ENCODE assay signal across 1 cellular context in the genomic region with DNA sequence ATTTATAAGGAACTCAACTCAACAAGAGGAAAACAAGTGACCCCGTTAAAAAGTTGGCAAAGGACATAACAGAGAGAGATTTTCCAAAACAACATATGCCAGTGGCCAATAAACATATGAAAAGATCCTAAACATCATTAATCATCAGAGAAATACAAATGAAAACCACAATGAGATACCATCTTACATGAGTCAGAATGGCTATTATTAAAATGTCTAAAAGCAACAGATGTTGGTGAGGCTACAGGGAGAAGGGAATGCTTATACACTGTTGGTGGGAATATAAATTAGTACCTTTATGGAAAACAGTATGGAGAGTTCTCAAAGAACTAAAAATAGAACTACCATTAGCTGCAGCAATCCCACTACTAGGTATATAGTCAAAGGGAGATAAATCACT.
TF ChIP-seq lines count a peak whose summit lies in the region.

No MANE protein-coding gene starts in this region.

TF ChIP-seq in SK-N-SH, 30 proteins besides CTCF, POLR2A, EP300 and RAD21 (continued from another document):
- TF ChIP-seq, protein P1, sequence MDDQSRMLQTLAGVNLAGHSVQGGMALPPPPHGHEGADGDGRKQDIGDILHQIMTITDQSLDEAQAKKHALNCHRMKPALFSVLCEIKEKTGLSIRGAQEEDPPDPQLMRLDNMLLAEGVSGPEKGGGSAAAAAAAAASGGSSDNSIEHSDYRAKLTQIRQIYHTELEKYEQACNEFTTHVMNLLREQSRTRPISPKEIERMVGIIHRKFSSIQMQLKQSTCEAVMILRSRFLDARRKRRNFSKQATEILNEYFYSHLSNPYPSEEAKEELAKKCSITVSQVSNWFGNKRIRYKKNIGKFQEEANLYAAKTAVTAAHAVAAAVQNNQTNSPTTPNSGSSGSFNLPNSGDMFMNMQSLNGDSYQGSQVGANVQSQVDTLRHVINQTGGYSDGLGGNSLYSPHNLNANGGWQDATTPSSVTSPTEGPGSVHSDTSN (IDR thresholded peaks at IDR 0.05): 0 out of 2 replicates have a peak, but pooled peaks have one; percentile 11
- 0 out of 2 replicates have a peak, but pooled peaks have one; percentile 7 for TF ChIP-seq JUND (IDR thresholded peaks at IDR 0.05)
